Comparison of ENCODE assay signal across 1 cellular context in genomic region chr1:20375563-20375962, GRCh38.
TF ChIP-seq lines count a peak whose summit lies in the region.

No MANE protein-coding gene starts in this region.

TF ChIP-seq in HCT116, 20 proteins besides CTCF, POLR2A, EP300 and RAD21 (continued from another document):
- no peak for TF ChIP-seq ZBTB33 (IDR thresholded peaks at IDR 0.05; ENCODE audit: extremely low read depth, insufficient replicate concordance, low read length)
- TF ChIP-seq POLR2AphosphoS5 (IDR thresholded peaks at IDR 0.05; ENCODE audit: low read depth, low read length) = no peak
- TF ChIP-seq JUND (IDR thresholded peaks at IDR 0.05) = no peak
- no peak for TF ChIP-seq EZH2phosphoT487 (IDR thresholded peaks at IDR 0.05; ENCODE audit: borderline replicate concordance)
- TF ChIP-seq REST (IDR thresholded peaks at IDR 0.05; ENCODE audit: low read depth) = no peak
- no peak for TF ChIP-seq FOSL1 (IDR thresholded peaks at IDR 0.05; ENCODE audit: low read depth)
- TF ChIP-seq ELF1 (IDR thresholded peaks at IDR 0.05; ENCODE audit: borderline replicate concordance, low read depth) = no peak
- no peak for TF ChIP-seq SP1 (IDR thresholded peaks at IDR 0.05; ENCODE audit: low read depth)
